ENCODE assay signal across 1 cellular context in the genomic region with DNA sequence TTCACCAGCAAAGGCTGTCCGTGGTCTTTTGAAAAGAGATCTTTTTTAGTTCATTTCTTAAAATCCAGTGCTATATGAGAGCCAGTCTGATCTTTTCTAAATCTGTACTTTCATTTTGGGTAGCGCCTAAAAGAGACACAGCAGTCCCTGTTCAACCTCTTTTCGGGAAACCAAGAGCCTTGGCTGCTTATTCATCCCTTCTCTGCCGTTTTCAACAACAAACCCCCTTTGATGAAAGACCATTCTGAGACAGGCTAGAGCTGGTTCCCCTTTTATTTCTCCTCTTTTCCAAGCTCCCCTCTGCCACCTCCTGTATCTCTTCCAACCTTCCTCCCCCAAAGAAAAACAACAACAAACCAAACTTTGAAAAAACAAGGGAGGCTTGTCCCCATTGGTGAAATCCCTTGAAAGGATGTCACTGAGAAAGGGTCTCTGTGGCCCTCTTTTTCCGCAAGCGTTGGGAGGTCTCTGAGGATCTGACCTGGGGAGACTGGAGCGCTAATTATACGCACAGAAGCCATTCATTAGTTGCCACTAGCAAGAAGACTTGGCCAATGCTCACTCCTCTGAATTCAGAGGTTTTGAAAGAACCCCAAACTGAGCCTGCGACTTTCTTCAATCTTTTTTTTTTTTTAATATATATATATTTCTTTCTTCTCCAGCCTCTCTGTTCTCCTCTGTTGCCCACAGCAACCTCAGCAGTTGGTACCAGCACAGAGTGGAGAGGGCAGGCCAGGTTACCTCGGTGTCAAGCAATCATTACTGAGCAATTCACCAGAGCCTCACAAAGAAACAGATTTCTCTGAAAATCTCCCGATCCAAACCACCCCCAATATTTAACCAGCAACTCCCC.
TF ChIP-seq lines count a peak whose summit lies in the region.

No MANE protein-coding gene starts in this region.

TF ChIP-seq in HepG2, 621 proteins besides CTCF, POLR2A, EP300 and RAD21 (continued from another document):
- TF ChIP-seq, protein P1, sequence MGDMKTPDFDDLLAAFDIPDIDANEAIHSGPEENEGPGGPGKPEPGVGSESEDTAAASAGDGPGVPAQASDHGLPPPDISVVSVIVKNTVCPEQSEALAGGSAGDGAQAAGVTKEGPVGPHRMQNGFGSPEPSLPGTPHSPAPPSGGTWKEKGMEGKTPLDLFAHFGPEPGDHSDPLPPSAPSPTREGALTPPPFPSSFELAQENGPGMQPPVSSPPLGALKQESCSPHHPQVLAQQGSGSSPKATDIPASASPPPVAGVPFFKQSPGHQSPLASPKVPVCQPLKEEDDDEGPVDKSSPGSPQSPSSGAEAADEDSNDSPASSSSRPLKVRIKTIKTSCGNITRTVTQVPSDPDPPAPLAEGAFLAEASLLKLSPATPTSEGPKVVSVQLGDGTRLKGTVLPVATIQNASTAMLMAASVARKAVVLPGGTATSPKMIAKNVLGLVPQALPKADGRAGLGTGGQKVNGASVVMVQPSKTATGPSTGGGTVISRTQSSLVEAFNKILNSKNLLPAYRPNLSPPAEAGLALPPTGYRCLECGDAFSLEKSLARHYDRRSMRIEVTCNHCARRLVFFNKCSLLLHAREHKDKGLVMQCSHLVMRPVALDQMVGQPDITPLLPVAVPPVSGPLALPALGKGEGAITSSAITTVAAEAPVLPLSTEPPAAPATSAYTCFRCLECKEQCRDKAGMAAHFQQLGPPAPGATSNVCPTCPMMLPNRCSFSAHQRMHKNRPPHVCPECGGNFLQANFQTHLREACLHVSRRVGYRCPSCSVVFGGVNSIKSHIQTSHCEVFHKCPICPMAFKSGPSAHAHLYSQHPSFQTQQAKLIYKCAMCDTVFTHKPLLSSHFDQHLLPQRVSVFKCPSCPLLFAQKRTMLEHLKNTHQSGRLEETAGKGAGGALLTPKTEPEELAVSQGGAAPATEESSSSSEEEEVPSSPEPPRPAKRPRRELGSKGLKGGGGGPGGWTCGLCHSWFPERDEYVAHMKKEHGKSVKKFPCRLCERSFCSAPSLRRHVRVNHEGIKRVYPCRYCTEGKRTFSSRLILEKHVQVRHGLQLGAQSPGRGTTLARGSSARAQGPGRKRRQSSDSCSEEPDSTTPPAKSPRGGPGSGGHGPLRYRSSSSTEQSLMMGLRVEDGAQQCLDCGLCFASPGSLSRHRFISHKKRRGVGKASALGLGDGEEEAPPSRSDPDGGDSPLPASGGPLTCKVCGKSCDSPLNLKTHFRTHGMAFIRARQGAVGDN (CRISPR knock-in tag; IDR thresholded peaks at IDR 0.05), result no peak
- no peak for TF ChIP-seq DNMT1 (CRISPR knock-in tag; IDR thresholded peaks at IDR 0.05)
- no peak for TF ChIP-seq STAT5B (CRISPR knock-in tag; IDR thresholded peaks at IDR 0.05)
- TF ChIP-seq ZNF550 (CRISPR knock-in tag; IDR thresholded peaks at IDR 0.05; ENCODE audit: borderline replicate concordance), result no peak
- no peak for TF ChIP-seq PHF20 (CRISPR knock-in tag; IDR thresholded peaks at IDR 0.05)
- no peak for TF ChIP-seq EZH2 (conservative IDR thresholded peaks at IDR 0.05; ENCODE audit: low read depth, low read length)
- TF ChIP-seq ZNF780A (CRISPR knock-in tag; IDR thresholded peaks at IDR 0.05), result no peak
- no peak for TF ChIP-seq PLRG1 (conservative IDR thresholded peaks at IDR 0.05)
- no peak for TF ChIP-seq PCBP1 (IDR thresholded peaks at IDR 0.05; ENCODE audit: borderline replicate concordance, low read depth, low read length)
- no peak for TF ChIP-seq RBM22 (optimal IDR thresholded peaks at IDR 0.05; ENCODE audit: low read length)
- no peak for TF ChIP-seq GABPA (IDR thresholded peaks at IDR 0.05; ENCODE audit: low read depth, low read length)
- TF ChIP-seq GABPA (CRISPR knock-in tag; IDR thresholded peaks at IDR 0.05; ENCODE audit: low read depth), result no peak
